Comparison of ENCODE assay signal across 23 cellular contexts in genomic region chr3:182268711-182269110, GRCh38.
"Had no signal": no experiment of that assay in that cellular context is flagged by ENCODE, and none has a peak within 500 bp of the region (broad histone marks: within the 10 kb centered on the region; RNA-seq: fewer than 3 reads in every experiment).

No MANE protein-coding gene starts in this region.

- DNase-seq: IMR-90, Karpas-422, KG1, MM.1S, NCI-H1092 treated with DMSO at 0.1 percent for 48 hours, NCI-H1436, NCI-H187, NCI-H2029, NCI-H2081 treated with DMSO at 0.1 percent for 48 hours, NCI-H2171, NCI-H226, NCI-H446, NCI-H510A, NCI-H524 treated with DMSO at 0.1 percent for 48 hours, NCI-H69, NCI-H774, SIG-M5, T-cell had no signal

- H3K4me1 Mint-ChIP-seq: T-cell had no signal

- H3K36me3 Mint-ChIP-seq: T-cell had no signal

- H3K27ac Mint-ChIP-seq: T-cell had no signal

- ATAC-seq: HepG2, Panc1, Right ventricle myocardium inferior, T-cell had no signal

- H3K4me3 ChIP-seq: SJSA1, SK-N-MC had no signal

- H3K4me3 Mint-ChIP-seq: T-cell had no signal

- FAIRE-seq: HepG2 had no signal
